Comparison of ENCODE assay signal across 1 cellular context in genomic region chr9:89730715-89731114, GRCh38.
TF ChIP-seq lines count a peak whose summit lies in the region.

No MANE protein-coding gene starts in this region.

TF ChIP-seq in HepG2, 621 proteins besides CTCF, POLR2A, EP300 and RAD21 (continued from another document and continues in another):
- TF ChIP-seq TFE3 (CRISPR knock-in tag; IDR thresholded peaks at IDR 0.05) (peak; percentile 39; the same call in 1 of the 2 replicates), ARNTL (CRISPR knock-in tag; IDR thresholded peaks at IDR 0.05) (peak; percentile 70; the same call in 1 of the 2 replicates), ZNF331 (CRISPR knock-in tag; IDR thresholded peaks at IDR 0.05) (peak; percentile 49; the same call in 1 of the 2 replicates), MNT (IDR thresholded peaks at IDR 0.05) (peak; percentile 60), ZNF704 (CRISPR knock-in tag; IDR thresholded peaks at IDR 0.05; ENCODE audit: borderline replicate concordance) (no peak), ZNF543 (CRISPR knock-in tag; IDR thresholded peaks at IDR 0.05) (peak; percentile 98), ZFX (CRISPR knock-in tag; IDR thresholded peaks at IDR 0.05; ENCODE audit: low read depth) (0 out of 2 replicates have a peak, but pooled peaks have one; percentile 32), FOXA1 (IDR thresholded peaks at IDR 0.05) (no peak), FOXA1 (CRISPR knock-in tag; IDR thresholded peaks at IDR 0.05) (peak; percentile 82), ZBTB40 (IDR thresholded peaks at IDR 0.05) (no peak), ZBTB40 (CRISPR knock-in tag; IDR thresholded peaks at IDR 0.05) (no peak), MYC (CRISPR knock-in tag; IDR thresholded peaks at IDR 0.05; ENCODE audit: borderline replicate concordance) (peak; percentile 77), KAT8 (CRISPR knock-in tag; IDR thresholded peaks at IDR 0.05) (peak; percentile 39; the same call in 1 of the 2 replicates), SAP130 (CRISPR knock-in tag; IDR thresholded peaks at IDR 0.05; ENCODE audit: low read depth) (peak; percentile 49; the same call in 1 of the 2 replicates), MAX (IDR thresholded peaks at IDR 0.05) (peak; percentile 79), RBM39 (IDR thresholded peaks at IDR 0.05; ENCODE audit: low read depth, low read length, poor library complexity, severe bottlenecking) (no peak)
- TF ChIP-seq, protein P1, sequence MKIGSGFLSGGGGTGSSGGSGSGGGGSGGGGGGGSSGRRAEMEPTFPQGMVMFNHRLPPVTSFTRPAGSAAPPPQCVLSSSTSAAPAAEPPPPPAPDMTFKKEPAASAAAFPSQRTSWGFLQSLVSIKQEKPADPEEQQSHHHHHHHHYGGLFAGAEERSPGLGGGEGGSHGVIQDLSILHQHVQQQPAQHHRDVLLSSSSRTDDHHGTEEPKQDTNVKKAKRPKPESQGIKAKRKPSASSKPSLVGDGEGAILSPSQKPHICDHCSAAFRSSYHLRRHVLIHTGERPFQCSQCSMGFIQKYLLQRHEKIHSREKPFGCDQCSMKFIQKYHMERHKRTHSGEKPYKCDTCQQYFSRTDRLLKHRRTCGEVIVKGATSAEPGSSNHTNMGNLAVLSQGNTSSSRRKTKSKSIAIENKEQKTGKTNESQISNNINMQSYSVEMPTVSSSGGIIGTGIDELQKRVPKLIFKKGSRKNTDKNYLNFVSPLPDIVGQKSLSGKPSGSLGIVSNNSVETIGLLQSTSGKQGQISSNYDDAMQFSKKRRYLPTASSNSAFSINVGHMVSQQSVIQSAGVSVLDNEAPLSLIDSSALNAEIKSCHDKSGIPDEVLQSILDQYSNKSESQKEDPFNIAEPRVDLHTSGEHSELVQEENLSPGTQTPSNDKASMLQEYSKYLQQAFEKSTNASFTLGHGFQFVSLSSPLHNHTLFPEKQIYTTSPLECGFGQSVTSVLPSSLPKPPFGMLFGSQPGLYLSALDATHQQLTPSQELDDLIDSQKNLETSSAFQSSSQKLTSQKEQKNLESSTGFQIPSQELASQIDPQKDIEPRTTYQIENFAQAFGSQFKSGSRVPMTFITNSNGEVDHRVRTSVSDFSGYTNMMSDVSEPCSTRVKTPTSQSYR (CRISPR knock-in tag; IDR thresholded peaks at IDR 0.05; ENCODE audit: borderline replicate concordance), result peak; percentile 18; the same call in 1 of the 2 replicates
- TF ChIP-seq, protein P2, sequence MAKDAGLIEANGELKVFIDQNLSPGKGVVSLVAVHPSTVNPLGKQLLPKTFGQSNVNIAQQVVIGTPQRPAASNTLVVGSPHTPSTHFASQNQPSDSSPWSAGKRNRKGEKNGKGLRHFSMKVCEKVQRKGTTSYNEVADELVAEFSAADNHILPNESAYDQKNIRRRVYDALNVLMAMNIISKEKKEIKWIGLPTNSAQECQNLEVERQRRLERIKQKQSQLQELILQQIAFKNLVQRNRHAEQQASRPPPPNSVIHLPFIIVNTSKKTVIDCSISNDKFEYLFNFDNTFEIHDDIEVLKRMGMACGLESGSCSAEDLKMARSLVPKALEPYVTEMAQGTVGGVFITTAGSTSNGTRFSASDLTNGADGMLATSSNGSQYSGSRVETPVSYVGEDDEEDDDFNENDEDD (CRISPR knock-in tag; IDR thresholded peaks at IDR 0.05; ENCODE audit: borderline replicate concordance), result peak; percentile 36; the same call in 1 of the 2 replicates
- TF ChIP-seq, protein P3, sequence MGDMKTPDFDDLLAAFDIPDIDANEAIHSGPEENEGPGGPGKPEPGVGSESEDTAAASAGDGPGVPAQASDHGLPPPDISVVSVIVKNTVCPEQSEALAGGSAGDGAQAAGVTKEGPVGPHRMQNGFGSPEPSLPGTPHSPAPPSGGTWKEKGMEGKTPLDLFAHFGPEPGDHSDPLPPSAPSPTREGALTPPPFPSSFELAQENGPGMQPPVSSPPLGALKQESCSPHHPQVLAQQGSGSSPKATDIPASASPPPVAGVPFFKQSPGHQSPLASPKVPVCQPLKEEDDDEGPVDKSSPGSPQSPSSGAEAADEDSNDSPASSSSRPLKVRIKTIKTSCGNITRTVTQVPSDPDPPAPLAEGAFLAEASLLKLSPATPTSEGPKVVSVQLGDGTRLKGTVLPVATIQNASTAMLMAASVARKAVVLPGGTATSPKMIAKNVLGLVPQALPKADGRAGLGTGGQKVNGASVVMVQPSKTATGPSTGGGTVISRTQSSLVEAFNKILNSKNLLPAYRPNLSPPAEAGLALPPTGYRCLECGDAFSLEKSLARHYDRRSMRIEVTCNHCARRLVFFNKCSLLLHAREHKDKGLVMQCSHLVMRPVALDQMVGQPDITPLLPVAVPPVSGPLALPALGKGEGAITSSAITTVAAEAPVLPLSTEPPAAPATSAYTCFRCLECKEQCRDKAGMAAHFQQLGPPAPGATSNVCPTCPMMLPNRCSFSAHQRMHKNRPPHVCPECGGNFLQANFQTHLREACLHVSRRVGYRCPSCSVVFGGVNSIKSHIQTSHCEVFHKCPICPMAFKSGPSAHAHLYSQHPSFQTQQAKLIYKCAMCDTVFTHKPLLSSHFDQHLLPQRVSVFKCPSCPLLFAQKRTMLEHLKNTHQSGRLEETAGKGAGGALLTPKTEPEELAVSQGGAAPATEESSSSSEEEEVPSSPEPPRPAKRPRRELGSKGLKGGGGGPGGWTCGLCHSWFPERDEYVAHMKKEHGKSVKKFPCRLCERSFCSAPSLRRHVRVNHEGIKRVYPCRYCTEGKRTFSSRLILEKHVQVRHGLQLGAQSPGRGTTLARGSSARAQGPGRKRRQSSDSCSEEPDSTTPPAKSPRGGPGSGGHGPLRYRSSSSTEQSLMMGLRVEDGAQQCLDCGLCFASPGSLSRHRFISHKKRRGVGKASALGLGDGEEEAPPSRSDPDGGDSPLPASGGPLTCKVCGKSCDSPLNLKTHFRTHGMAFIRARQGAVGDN (CRISPR knock-in tag; IDR thresholded peaks at IDR 0.05), result peak; percentile 62
- TF ChIP-seq, protein P4, sequence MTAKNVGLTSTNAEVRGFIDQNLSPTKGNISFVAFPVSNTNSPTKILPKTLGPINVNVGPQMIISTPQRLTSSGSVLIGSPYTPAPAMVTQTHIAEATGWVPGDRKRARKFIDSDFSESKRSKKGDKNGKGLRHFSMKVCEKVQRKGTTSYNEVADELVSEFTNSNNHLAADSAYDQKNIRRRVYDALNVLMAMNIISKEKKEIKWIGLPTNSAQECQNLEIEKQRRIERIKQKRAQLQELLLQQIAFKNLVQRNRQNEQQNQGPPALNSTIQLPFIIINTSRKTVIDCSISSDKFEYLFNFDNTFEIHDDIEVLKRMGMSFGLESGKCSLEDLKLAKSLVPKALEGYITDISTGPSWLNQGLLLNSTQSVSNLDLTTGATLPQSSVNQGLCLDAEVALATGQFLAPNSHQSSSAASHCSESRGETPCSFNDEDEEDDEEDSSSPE (CRISPR knock-in tag; IDR thresholded peaks at IDR 0.05), result 0 out of 2 replicates have a peak, but pooled peaks have one; percentile 16
